ENCODE assay signal across 2 cellular contexts in the genomic region with DNA sequence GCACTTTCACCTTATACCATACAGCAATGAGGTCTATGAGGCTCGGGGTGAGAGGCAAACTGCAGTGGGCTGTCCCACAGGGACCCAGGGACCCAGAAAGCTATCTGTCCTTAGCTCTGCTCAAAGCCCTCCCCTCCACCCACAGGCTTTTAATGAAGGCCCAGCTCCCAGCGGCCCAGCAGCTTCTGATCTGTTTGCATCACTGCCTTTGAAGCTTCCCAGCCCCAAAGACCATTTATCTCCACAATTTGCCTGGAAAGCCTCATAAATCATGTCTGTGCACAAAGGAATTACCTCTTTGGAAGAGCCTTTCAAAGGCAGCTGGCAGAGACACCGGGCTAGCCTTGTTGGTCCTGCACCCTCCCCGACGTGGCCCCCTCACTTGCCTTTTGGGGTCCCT.
TF ChIP-seq lines count a peak whose summit lies in the region.

No MANE protein-coding gene starts in this region.

TF ChIP-seq in SK-N-SH, 30 proteins besides CTCF, POLR2A, EP300 and RAD21 (continued from another document):
- TF ChIP-seq TCF12 (IDR thresholded peaks at IDR 0.05): no peak

TF ChIP-seq in SK-N-SH treated with all-trans-retinoic acid at 6 μM for 48 hours, 23 proteins besides CTCF, POLR2A, EP300 and RAD21 (continued from another document):
- TF ChIP-seq, protein P1, sequence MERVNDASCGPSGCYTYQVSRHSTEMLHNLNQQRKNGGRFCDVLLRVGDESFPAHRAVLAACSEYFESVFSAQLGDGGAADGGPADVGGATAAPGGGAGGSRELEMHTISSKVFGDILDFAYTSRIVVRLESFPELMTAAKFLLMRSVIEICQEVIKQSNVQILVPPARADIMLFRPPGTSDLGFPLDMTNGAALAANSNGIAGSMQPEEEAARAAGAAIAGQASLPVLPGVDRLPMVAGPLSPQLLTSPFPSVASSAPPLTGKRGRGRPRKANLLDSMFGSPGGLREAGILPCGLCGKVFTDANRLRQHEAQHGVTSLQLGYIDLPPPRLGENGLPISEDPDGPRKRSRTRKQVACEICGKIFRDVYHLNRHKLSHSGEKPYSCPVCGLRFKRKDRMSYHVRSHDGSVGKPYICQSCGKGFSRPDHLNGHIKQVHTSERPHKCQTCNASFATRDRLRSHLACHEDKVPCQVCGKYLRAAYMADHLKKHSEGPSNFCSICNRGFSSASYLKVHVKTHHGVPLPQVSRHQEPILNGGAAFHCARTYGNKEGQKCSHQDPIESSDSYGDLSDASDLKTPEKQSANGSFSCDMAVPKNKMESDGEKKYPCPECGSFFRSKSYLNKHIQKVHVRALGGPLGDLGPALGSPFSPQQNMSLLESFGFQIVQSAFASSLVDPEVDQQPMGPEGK (CRISPR knock-in tag; IDR thresholded peaks at IDR 0.05; ENCODE audit: borderline replicate concordance): no peak
- TF ChIP-seq TCF4 (CRISPR knock-in tag; IDR thresholded peaks at IDR 0.05; ENCODE audit: borderline replicate concordance) (no peak), ZNF70 (CRISPR knock-in tag; IDR thresholded peaks at IDR 0.05) (no peak), ESRRG (CRISPR knock-in tag; IDR thresholded peaks at IDR 0.05) (no peak), BACH2 (CRISPR knock-in tag; IDR thresholded peaks at IDR 0.05; ENCODE audit: borderline replicate concordance) (no peak), ZNF8 (CRISPR knock-in tag; IDR thresholded peaks at IDR 0.05) (no peak), ZC3H10 (CRISPR knock-in tag; IDR thresholded peaks at IDR 0.05) (no peak)
- TF ChIP-seq, protein P2, sequence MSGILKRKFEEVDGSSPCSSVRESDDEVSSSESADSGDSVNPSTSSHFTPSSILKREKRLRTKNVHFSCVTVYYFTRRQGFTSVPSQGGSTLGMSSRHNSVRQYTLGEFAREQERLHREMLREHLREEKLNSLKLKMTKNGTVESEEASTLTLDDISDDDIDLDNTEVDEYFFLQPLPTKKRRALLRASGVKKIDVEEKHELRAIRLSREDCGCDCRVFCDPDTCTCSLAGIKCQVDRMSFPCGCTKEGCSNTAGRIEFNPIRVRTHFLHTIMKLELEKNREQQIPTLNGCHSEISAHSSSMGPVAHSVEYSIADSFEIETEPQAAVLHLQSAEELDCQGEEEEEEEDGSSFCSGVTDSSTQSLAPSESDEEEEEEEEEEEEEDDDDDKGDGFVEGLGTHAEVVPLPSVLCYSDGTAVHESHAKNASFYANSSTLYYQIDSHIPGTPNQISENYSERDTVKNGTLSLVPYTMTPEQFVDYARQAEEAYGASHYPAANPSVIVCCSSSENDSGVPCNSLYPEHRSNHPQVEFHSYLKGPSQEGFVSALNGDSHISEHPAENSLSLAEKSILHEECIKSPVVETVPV (CRISPR knock-in tag; IDR thresholded peaks at IDR 0.05): no peak
TF ChIP-seq in SK-N-SH treated with all-trans-retinoic acid at 6 μM for 48 hours: peak in this region for 0.
